Comparison of ENCODE assay signal across 8 cellular contexts in the genomic region with DNA sequence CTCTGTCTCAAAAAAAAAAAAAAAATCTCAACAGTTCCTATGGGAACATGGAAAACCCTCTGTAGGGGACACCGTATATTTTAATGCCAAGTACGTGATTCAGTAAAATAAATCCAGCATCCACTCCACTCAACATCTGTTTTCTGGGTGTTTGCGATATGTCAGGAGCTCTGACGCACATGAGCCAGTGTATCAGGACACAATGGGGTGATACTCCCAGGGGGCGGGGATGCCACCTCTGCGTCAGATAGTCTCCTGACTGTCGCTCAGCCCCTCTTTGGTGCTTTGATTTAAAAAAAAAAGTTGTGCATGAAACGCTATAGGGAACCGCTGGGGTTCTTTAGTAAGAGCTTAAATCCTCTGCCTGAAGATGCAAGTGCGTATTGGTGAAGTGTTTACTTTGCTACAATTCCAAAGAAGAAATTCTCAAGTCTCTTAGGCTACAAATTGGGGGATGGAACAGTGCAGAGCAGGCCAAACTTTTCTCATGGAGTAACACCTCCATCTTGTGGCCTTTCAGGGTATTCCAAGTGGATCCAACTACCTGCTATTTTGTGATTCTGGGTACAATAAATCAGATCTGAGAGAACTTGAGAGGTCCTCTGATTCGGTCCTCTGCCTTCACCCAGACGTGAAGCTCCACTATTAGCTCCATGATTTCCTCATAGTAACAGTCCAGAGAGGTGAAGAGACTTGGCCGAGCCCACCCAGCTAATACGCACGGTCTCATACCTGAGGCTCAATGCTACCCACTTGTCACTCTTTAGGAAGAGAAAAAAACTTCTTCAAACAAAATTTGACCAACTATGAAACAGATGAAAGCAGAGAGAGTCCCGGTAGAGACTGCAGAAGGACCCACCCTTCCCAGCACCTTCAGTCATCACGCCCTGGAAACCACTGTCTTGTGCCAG. TPM values are rescaled to one million over a fixed set of nuclear protein-coding genes. Genes with fewer than 3 reads are reported as not detected.
DNase-seq lines count a peak whose midpoint lies in the region; ATAC-seq and TF ChIP-seq lines count a peak whose summit lies in the region.

No MANE protein-coding gene starts in this region.

- H3K4me1 ChIP-seq in naive thymus-derived CD4-positive, alpha-beta T cell (ENCODE audit: control insufficient read depth in 2 of 2, insufficient read depth in 2 of 2, low read length in 2 of 2): no peaks in the 10 kb centered on the region

- H3K4me3 ChIP-seq in SK-N-MC: no peak overlapping the region
- no peak overlapping the region for H3K4me3 ChIP-seq in naive thymus-derived CD4-positive, alpha-beta T cell (ENCODE audit: low read length)

- H3K9me3 ChIP-seq in SK-N-MC (ENCODE audit: low read depth, low read length): no peaks in the 10 kb centered on the region
- H3K9me3 ChIP-seq in naive thymus-derived CD4-positive, alpha-beta T cell (ENCODE audit: control insufficient read depth in 2 of 3, low read length in 3 of 3): no peaks in the 10 kb centered on the region

- H3K9ac ChIP-seq in SK-N-MC (ENCODE audit: insufficient read length): no peak overlapping the region

- H3K36me3 Mint-ChIP-seq in naive thymus-derived CD4-positive, alpha-beta T cell: no peaks in the 10 kb centered on the region

- intact Hi-C loops in naive thymus-derived CD4-positive, alpha-beta T cell (cut with micrococcal nuclease): loop anchor here (1.0 to 5.0 kb wide), 2 partner anchors 57 to 356 kb away; no protein-coding TSS in a partner anchor

- POLR2A ChIA-PET in naive thymus-derived CD4-positive, alpha-beta T cell (lab: Charles Lee): no interaction called here

- no peak overlapping the region for H3K4me3 Mint-ChIP-seq in naive thymus-derived CD4-positive, alpha-beta T cell

- peak overlapping the region in 1 of 9 donors; percentile 36 for H3K27ac Mint-ChIP-seq in naive thymus-derived CD4-positive, alpha-beta T cell

- peaks cover 7 to 39% (median 22%) of the 10 kb centered on the region in 5 donors for H3K27me3 Mint-ChIP-seq in naive thymus-derived CD4-positive, alpha-beta T cell

- ATAC-seq in naive thymus-derived CD4-positive, alpha-beta T cell: peak; percentile 36
- no peak for ATAC-seq in HG03378 (IDR thresholded peaks at IDR 0.05; ENCODE audit: unreplicated experiment)
- ATAC-seq in GM19397 (IDR thresholded peaks at IDR 0.05; ENCODE audit: unreplicated experiment): no peak

- peak; percentile 72 for DNase-seq in NCI-H510A treated with DMSO at 0.1 percent for 48 hours (lab: John Stamatoyannopoulos, UW)
- no peak for DNase-seq in NCI-H510A (lab: John Stamatoyannopoulos, UW)
- DNase-seq in KG1 (lab: John Stamatoyannopoulos, UW): peak; percentile 60
- peak; percentile 39 for DNase-seq in SK-N-MC (ENCODE audit: low read depth, low spot score)
- DNase-seq in erythroblast (lab: John Stamatoyannopoulos, UW): peak; percentile 30 to 51
- peak in 4 of 9 donors; percentile 7 to 17 (median 14) for DNase-seq in naive thymus-derived CD4-positive, alpha-beta T cell

- H3K27ac ChIP-seq in SK-N-MC: no peak overlapping the region
- H3K27ac ChIP-seq in naive thymus-derived CD4-positive, alpha-beta T cell (ENCODE audit: low read depth, low read length): no peak overlapping the region

- H3K9me3 Mint-ChIP-seq in naive thymus-derived CD4-positive, alpha-beta T cell: peaks cover 0 to 5% (median 0%) of the 10 kb centered on the region in 11 donors

- H3K27me3 ChIP-seq in naive thymus-derived CD4-positive, alpha-beta T cell (ENCODE audit: control insufficient read depth in 2 of 2, insufficient read depth in 2 of 2, low read length in 2 of 2): no peaks in the 10 kb centered on the region

- H3K36me3 ChIP-seq in SK-N-MC (ENCODE audit: insufficient read depth, low read length): no peaks in the 10 kb centered on the region
- no peaks in the 10 kb centered on the region for H3K36me3 ChIP-seq in naive thymus-derived CD4-positive, alpha-beta T cell (ENCODE audit: control insufficient read depth in 2 of 3, insufficient read depth in 3 of 3, low read length in 3 of 3)

- no peak for TF ChIP-seq POLR2A in erythroblast (IDR thresholded peaks at IDR 0.05; ENCODE audit: low read length)

- H3K4me1 Mint-ChIP-seq in naive thymus-derived CD4-positive, alpha-beta T cell: peaks cover 0 to 3% (median 0%) of the 10 kb centered on the region in 7 donors

- CTCF ChIA-PET in naive thymus-derived CD4-positive, alpha-beta T cell (lab: Charles Lee): interaction anchor here (0.6 kb wide), 1 partner anchor 86 kb away, joined by 3 read pairs; no protein-coding TSS in a partner anchor

RNA-seq across cellular contexts. Expression of gene NR2E3, which starts 9.3 kb away (rescaled TPM):
- not detected for total RNA-seq in naive thymus-derived CD4-positive, alpha-beta T cell
- polyA plus RNA-seq in naive thymus-derived CD4-positive, alpha-beta T cell: not detected
